14 cellular contexts compared by ENCODE assay signal in the genomic region with DNA sequence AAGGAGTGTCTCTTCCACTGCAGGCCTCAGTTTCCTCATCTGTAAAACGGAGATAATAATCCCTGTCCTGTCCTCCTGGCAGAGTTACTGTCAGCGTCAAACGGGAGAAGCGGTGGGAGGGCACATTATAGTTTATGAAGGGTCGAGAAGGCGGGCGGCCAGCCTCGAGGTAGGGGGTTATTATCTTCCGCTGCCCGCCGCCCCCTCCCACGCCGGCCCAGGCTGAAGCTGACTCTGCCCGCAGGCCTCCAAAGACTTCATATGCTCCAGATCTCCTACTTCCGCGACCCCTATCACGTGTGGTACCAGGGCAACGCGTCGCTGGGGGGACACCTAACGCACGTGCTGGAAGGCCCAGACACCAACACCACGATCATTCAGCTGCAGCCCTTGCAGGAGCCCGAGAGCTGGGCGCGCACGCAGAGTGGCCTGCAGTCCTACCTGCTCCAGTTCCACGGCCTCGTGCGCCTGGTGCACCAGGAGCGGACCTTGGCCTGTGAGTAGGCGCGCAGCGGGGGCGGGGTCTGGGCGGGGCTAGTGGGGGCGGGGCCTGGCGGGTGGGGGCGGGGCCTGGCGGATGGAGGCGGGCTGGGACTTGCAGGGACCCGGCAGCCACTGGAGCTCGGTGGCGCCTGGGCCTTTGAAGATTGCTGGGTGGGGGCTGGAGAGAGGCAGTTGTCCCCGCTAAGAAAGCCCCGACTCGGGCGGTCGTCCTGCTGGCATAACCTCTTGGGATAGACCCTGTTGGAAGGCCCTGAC. TPM values are rescaled to one million over a fixed set of nuclear protein-coding genes. Genes with fewer than 3 reads are reported as not detected.
DNase-seq lines count a peak whose midpoint lies in the region; ATAC-seq, FAIRE-seq and TF ChIP-seq lines count a peak whose summit lies in the region.
"Had no signal": no experiment of that assay in that cellular context is flagged by ENCODE, and none has a peak within 500 bp of the region (broad histone marks: within the 10 kb centered on the region; RNA-seq: fewer than 3 reads in every experiment).

No MANE protein-coding gene starts in this region.

- H4K20me1 ChIP-seq in GM23338 (replicated peaks; ENCODE audit: insufficient read depth), result no peaks in the 10 kb centered on the region

- H3K27ac ChIP-seq in GM23338 (ENCODE audit: low read depth) (no peak overlapping the region), small intestine (ENCODE audit: low read depth in 1 of 2, low read length in 1 of 2) (peak overlapping the region; percentile 2 to 51)
- H3K27ac ChIP-seq: foreskin keratinocyte, SJCRH30 had no signal

- H3K9me2 ChIP-seq in GM23338 (ENCODE audit: insufficient read depth), result no peaks in the 10 kb centered on the region

- H3K4me1 Mint-ChIP-seq in GM23338, result peaks cover 33% of the 10 kb centered on the region

- H3K4me3 Mint-ChIP-seq in GM23338, result peak overlapping the region; percentile 45
- H3K4me3 Mint-ChIP-seq: activated T-helper 17 cell treated with anti-CD3 and anti-CD28 coated beads, Interleukin-2, amount 50 U/mL, for 72 hours had no signal

- 0 out of 2 replicates have a peak, but pooled peaks cover 4% of the 10 kb centered on the region for H3K27me3 ChIP-seq in GM23338 (ENCODE audit: insufficient read depth)
- no peaks in the 10 kb centered on the region for H3K27me3 ChIP-seq in small intestine (ENCODE audit: control insufficient read depth in 2 of 2, insufficient read depth in 2 of 2, low read length in 2 of 2)
- H3K27me3 ChIP-seq: foreskin keratinocyte, SJCRH30 had no signal

- H3K4me1 ChIP-seq in GM23338 (ENCODE audit: insufficient read depth) (peaks cover 29% of the 10 kb centered on the region), small intestine (ENCODE audit: control insufficient read depth in 2 of 2, insufficient read depth in 1 of 2, low read depth in 1 of 2, low read length in 1 of 2) (peaks cover 0 to 3% of the 10 kb centered on the region in 2 donors)
- H3K4me1 ChIP-seq: SJCRH30 had no signal

- TF ChIP-seq CTCF in GM23338 (conservative IDR thresholded peaks at IDR 0.05; ENCODE audit: low read depth in 2 of 2), result no peak

- no peaks in the 10 kb centered on the region; the same call in 2 of the 3 replicates for H3K9me3 Mint-ChIP-seq in GM23338
- H3K9me3 Mint-ChIP-seq: activated T-helper 17 cell treated with anti-CD3 and anti-CD28 coated beads, Interleukin-2, amount 50 U/mL, for 72 hours had no signal

- DNase-seq in GM23338 (ENCODE audit: low spot score), result peak; percentile 81
- DNase-seq in SW480 (ENCODE audit: low spot score), result peak; percentile 84
- DNase-seq in iPS-NIHi11 (ENCODE audit: low spot score), result peak; percentile 98
- peak; percentile 87 for DNase-seq in small intestine
- DNase-seq in NCI-H1092 (lab: John Stamatoyannopoulos, UW), result no peak
- DNase-seq in stimulated activated CD4-positive, alpha-beta T cell treated with anti-CD3 and anti-CD28 coated beads, Interleukin-12 subunit alpha, Interleukin-12 subunit beta, amount 100 ng/mL, for 4 hours, result no peak
- DNase-seq: activated CD4-positive, alpha-beta T cell treated with anti-CD3 and anti-CD28 coated beads for 1 hour; cerebellar nuclear complex; foreskin keratinocyte; KG1; SJCRH30 had no signal

- peaks cover 15% of the 10 kb centered on the region for H3K27me3 Mint-ChIP-seq in GM23338 (ENCODE audit: insufficient read depth, low read depth, poor library complexity)
- H3K27me3 Mint-ChIP-seq: activated T-helper 17 cell treated with anti-CD3 and anti-CD28 coated beads, Interleukin-2, amount 50 U/mL, for 72 hours had no signal

- no peak for FAIRE-seq in small intestine (lab: Jason Lieb, UNC)

- peaks cover 3% of the 10 kb centered on the region; the same call in 1 of the 2 replicates for H3F3A ChIP-seq in GM23338 (replicated peaks; ENCODE audit: low read depth)

- H3K4me2 ChIP-seq in GM23338, result peak overlapping the region; percentile 76

- H3K36me3 Mint-ChIP-seq in GM23338 (ENCODE audit: low read depth), result peaks cover 20% of the 10 kb centered on the region

- H3K79me2 ChIP-seq in GM23338 (replicated peaks; ENCODE audit: insufficient read depth), result no peaks in the 10 kb centered on the region

- ATAC-seq in GM23338, result peak; percentile 71
- ATAC-seq in GM21360 (IDR thresholded peaks at IDR 0.05; ENCODE audit: unreplicated experiment), result no peak
- ATAC-seq: activated T-helper 17 cell treated with anti-CD3 and anti-CD28 coated beads, Interleukin-2, amount 50 U/mL, for 72 hours; foreskin keratinocyte had no signal

- H3K36me3 ChIP-seq in GM23338 (ENCODE audit: insufficient read depth), result no peaks in the 10 kb centered on the region
- no peaks in the 10 kb centered on the region for H3K36me3 ChIP-seq in small intestine (ENCODE audit: control insufficient read depth in 2 of 2, insufficient read depth in 2 of 2, low read length in 2 of 2)
- H3K36me3 ChIP-seq: SJCRH30 had no signal

- WGBS in small intestine, 3 donors, result 24 to 51% (median 43%) methylated on average over 40 to 49 of the region's 49 CpGs

- H3K4me3 ChIP-seq in GM23338, result peak overlapping the region; percentile 51
- H3K4me3 ChIP-seq in small intestine (ENCODE audit: low read depth in 1 of 2, low read length in 2 of 2), result peak overlapping the region in 1 of 2 donors; percentile 49
- H3K4me3 ChIP-seq: lung, SJCRH30 had no signal

- peak overlapping the region; percentile 94 for H2AFZ ChIP-seq in GM23338

- no peak overlapping the region for H3K27ac Mint-ChIP-seq in GM23338
- H3K27ac Mint-ChIP-seq: activated T-helper 17 cell treated with anti-CD3 and anti-CD28 coated beads, Interleukin-2, amount 50 U/mL, for 72 hours had no signal

- no peaks in the 10 kb centered on the region for H3K9me3 ChIP-seq in small intestine (ENCODE audit: control insufficient read depth, low read depth)
- H3K9me3 ChIP-seq: SJCRH30 had no signal

TF ChIP-seq in GM23338, 12 proteins besides CTCF, POLR2A, EP300 and RAD21:
- TF ChIP-seq POLR2AphosphoS5 (IDR thresholded peaks at IDR 0.05; ENCODE audit: low read depth), result peak; percentile 73
- TF ChIP-seq REST (IDR thresholded peaks at IDR 0.05; ENCODE audit: unreplicated experiment), result no peak
TF ChIP-seq in GM23338: peak in this region for 1.

RNA-seq across cellular contexts. Expression of gene PROCR, which starts 2.8 kb away (rescaled TPM):
- total RNA-seq in GM23338 (2014; rRNA removed; shearing (Covaris generic)), result 32.9 and 45.2 TPM in 2 replicates
- polyA plus RNA-seq in GM23338 (2016; fragmentation: Nextera tagmentation; extraction: Ambion mirVana) (36.1 and 41.5 TPM in 2 replicates), small intestine (10 to 100 TPM in 2 of 3 donors, 1 to 10 TPM in 1; 8.3 to 32.1 (median 22.4) TPM)

RNA-seq across cellular contexts. Expression of gene EDEM2, which starts 27.5 kb away (rescaled TPM):
- 20.7 and 25.3 TPM in 2 replicates for total RNA-seq in GM23338 (2014; rRNA removed; shearing (Covaris generic))
- polyA plus RNA-seq in GM23338 (2016; fragmentation: Nextera tagmentation; extraction: Ambion mirVana) (13.9 and 14.2 TPM in 2 replicates), small intestine (10 to 100 TPM; 17.0 to 26.2 (median 21.0) TPM)

RNA-seq across cellular contexts. Expression of gene MMP24, which starts 51.9 kb away (rescaled TPM):
- total RNA-seq in GM23338 (2014; rRNA removed; shearing (Covaris generic)), result 24.5 and 27.3 TPM in 2 replicates
- polyA plus RNA-seq in GM23338 (2016; fragmentation: Nextera tagmentation; extraction: Ambion mirVana) (1.8 and 2.0 TPM in 2 replicates), small intestine (1 to 10 TPM in 1 of 3 donors, under 1 TPM in 2; 0.54 to 1.3 (median 0.67) TPM)
- total RNA-seq: SJCRH30 had no signal

Comparison
In these comparisons a context has a peak if more than half of its experiments do, and no peak if none do; other contexts are left out.
1. DNase-seq: peak in GM23338 (single experiment), SW480 (single experiment), iPS-NIHi11 (single experiment) and small intestine (single experiment); none in NCI-H1092 (single experiment) and stimulated activated CD4-positive, alpha-beta T cell treated with anti-CD3 and anti-CD28 coated beads, Interleukin-12 subunit alpha, Interleukin-12 subunit beta, amount 100 ng/mL, for 4 hours (single experiment).